1 cellular context compared by ENCODE assay signal in genomic region chr9:16515207-16515606, GRCh38.
TF ChIP-seq lines count a peak whose summit lies in the region.

No MANE protein-coding gene starts in this region.

TF ChIP-seq in H1, 55 proteins besides CTCF, POLR2A, EP300 and RAD21 (continued from another document):
- no peak for TF ChIP-seq NANOG (IDR thresholded peaks at IDR 0.05; ENCODE audit: insufficient read depth, low read depth, low read length, poor library complexity, severe bottlenecking)
